ENCODE assay signal across 28 cellular contexts in genomic region chr7:137867289-137867688, GRCh38. TPM values are rescaled to one million over a fixed set of nuclear protein-coding genes. Genes with fewer than 3 reads are reported as not detected.
"Had no signal": no experiment of that assay in that cellular context is flagged by ENCODE, and none has a peak within 500 bp of the region (broad histone marks: within the 10 kb centered on the region; RNA-seq: fewer than 3 reads in every experiment).

No MANE protein-coding gene starts in this region.

- H3K4me3 Mint-ChIP-seq: activated CD8-positive, alpha-beta T cell treated with anti-CD3 and anti-CD28 coated beads, Interleukin-2, amount 10 ng/mL, durations not matched to agents 7 days and 5 days; activated naive CD4-positive, alpha-beta T cell treated with anti-CD3 and anti-CD28 coated beads for 36 hours; activated naive CD8-positive, alpha-beta T cell; activated T-cell treated with anti-CD3 and anti-CD28 coated beads, Interleukin-2, amount 50 U/mL, for 24 hours; activated T-helper 17 cell treated with anti-CD3 and anti-CD28 coated beads, Interleukin-2, amount 50 U/mL, for 72 hours; T-helper 17 cell; WTC11 had no signal

- H3K4me1 Mint-ChIP-seq: T-helper 17 cell had no signal

- H3K27me3 ChIP-seq: brain microvascular endothelial cell, MG63, Peyer's patch had no signal

- H3K4me1 ChIP-seq: Peyer's patch had no signal

- H3K27ac ChIP-seq: brain microvascular endothelial cell, Peyer's patch, RWPE1 had no signal

- H3K9me3 ChIP-seq: Peyer's patch had no signal

- H3K27ac Mint-ChIP-seq: activated CD8-positive, alpha-beta T cell treated with anti-CD3 and anti-CD28 coated beads, Interleukin-2, amount 10 ng/mL, durations not matched to agents 7 days and 5 days; activated naive CD4-positive, alpha-beta T cell treated with anti-CD3 and anti-CD28 coated beads for 36 hours; activated naive CD8-positive, alpha-beta T cell; activated T-cell treated with anti-CD3 and anti-CD28 coated beads, Interleukin-2, amount 50 U/mL, for 24 hours; activated T-helper 17 cell treated with anti-CD3 and anti-CD28 coated beads, Interleukin-2, amount 50 U/mL, for 72 hours; T-helper 17 cell; WTC11 had no signal

- DNase-seq: activated CD4-positive, alpha-beta T cell treated with anti-CD3 and anti-CD28 coated beads for 48 hours; activated CD4-positive, alpha-beta T cell treated with anti-CD3 and anti-CD28 coated beads, Interleukin-2, amount 50 U/mL, for 4 hours; activated CD4-positive, CD25-positive, alpha-beta regulatory T cell treated with anti-CD3 and anti-CD28 coated beads, Interleukin-2, amount 50 U/mL, for 72 hours; activated CD8-positive, alpha-beta memory T cell treated with anti-CD3 and anti-CD28 coated beads, Interleukin-2, amount 50 U/mL, for 48 hours; activated CD8-positive, alpha-beta T cell treated with anti-CD3 and anti-CD28 coated beads, Interleukin-2, amount 10 ng/mL, durations not matched to agents 7 days and 5 days; activated gamma-delta T cell; activated naive CD4-positive, alpha-beta T cell treated with anti-CD3 and anti-CD28 coated beads for 36 hours; activated T-cell treated with anti-CD3 and anti-CD28 coated beads, Interleukin-2, amount 50 U/mL, for 24 hours; brain microvascular endothelial cell; MG63; MV-4-11; NCI-H1092 treated with DMSO at 0.1 percent for 48 hours; NCI-H1417 treated with DMSO at 0.1 percent for 48 hours; NCI-H1694; NCI-H2029; NCI-H2107; NCI-H2171 treated with DMSO at 0.1 percent for 48 hours; NCI-H226; NCI-H526 treated with DMSO at 0.1 percent for 48 hours; NCI-H82; Peyer's patch; SHP77 treated with DMSO at 0.1 percent for 48 hours; T-helper 17 cell; T-helper 9 cell had no signal

- ATAC-seq: activated CD8-positive, alpha-beta T cell treated with anti-CD3 and anti-CD28 coated beads, Interleukin-2, amount 10 ng/mL, durations not matched to agents 7 days and 5 days; activated T-helper 17 cell treated with anti-CD3 and anti-CD28 coated beads, Interleukin-2, amount 50 U/mL, for 72 hours; T-helper 17 cell; WTC11 had no signal

- H3K27me3 Mint-ChIP-seq: activated naive CD8-positive, alpha-beta T cell; activated T-cell treated with anti-CD3 and anti-CD28 coated beads, Interleukin-2, amount 50 U/mL, for 24 hours; activated T-helper 17 cell treated with anti-CD3 and anti-CD28 coated beads, Interleukin-2, amount 50 U/mL, for 72 hours; T-helper 17 cell had no signal

- H3K4me3 ChIP-seq: MG63, Peyer's patch had no signal

RNA-seq across cellular contexts. Expression of gene DGKI, which starts 20.5 kb away (rescaled TPM):
- total RNA-seq: activated CD8-positive, alpha-beta T cell treated with anti-CD3 and anti-CD28 coated beads, Interleukin-2, amount 10 ng/mL, durations not matched to agents 7 days and 5 days had no signal
